1 cellular context compared by ENCODE assay signal in genomic region chr14:23951590-23952143, GRCh38.
TF ChIP-seq lines count a peak whose summit lies in the region.

No MANE protein-coding gene starts in this region.

TF ChIP-seq in GM23338, 12 proteins besides CTCF, POLR2A, EP300 and RAD21 (continued from another document):
- TF ChIP-seq ZNF462 (CRISPR knock-in tag; IDR thresholded peaks at IDR 0.05) (no peak), ZNF114 (CRISPR knock-in tag; IDR thresholded peaks at IDR 0.05) (no peak), JUNB (IDR thresholded peaks at IDR 0.05; ENCODE audit: unreplicated experiment) (no peak), POLR2AphosphoS5 (IDR thresholded peaks at IDR 0.05; ENCODE audit: low read depth) (no peak), CREB1 (CRISPR knock-in tag; IDR thresholded peaks at IDR 0.05; ENCODE audit: low read depth) (no peak), EZH2 (IDR thresholded peaks at IDR 0.05; ENCODE audit: low read depth, unreplicated experiment) (no peak), REST (IDR thresholded peaks at IDR 0.05; ENCODE audit: unreplicated experiment) (no peak), NANOG (IDR thresholded peaks at IDR 0.05; ENCODE audit: borderline replicate concordance) (no peak), ETS1 (IDR thresholded peaks at IDR 0.05) (no peak), ZNF331 (CRISPR knock-in tag; IDR thresholded peaks at IDR 0.05; ENCODE audit: low read depth) (no peak)
